Comparison of ENCODE assay signal across 26 cellular contexts in genomic region chr15:72579814-72580213, GRCh38.
"Had no signal": no experiment of that assay in that cellular context is flagged by ENCODE, and none has a peak within 500 bp of the region (broad histone marks: within the 10 kb centered on the region; RNA-seq: fewer than 3 reads in every experiment).

No MANE protein-coding gene starts in this region.

- H3K4me1 ChIP-seq: esophagus squamous epithelium, gastrocnemius medialis, left lung, lower lobe of right lung had no signal

- DNase-seq: dermis blood vessel endothelial cell; dorsolateral prefrontal cortex; effector CD4-positive, alpha-beta T cell; effector memory CD4-positive, alpha-beta T cell; erythroblast; esophagus squamous epithelium; foreskin fibroblast; foreskin melanocyte; gastrocnemius medialis; glutamatergic neuron; head of caudate nucleus; heart right ventricle; hippocampal formation; left cardiac atrium; left lung; left ventricle myocardium superior; lower lobe of right lung; mesenchymal stem cell; midbrain; naive thymus-derived CD4-positive, alpha-beta T cell had no signal

- H3K27me3 ChIP-seq: dorsolateral prefrontal cortex, esophagus squamous epithelium, gastrocnemius medialis, heart right ventricle, left lung had no signal

- H3K27ac ChIP-seq: coronary artery, dorsolateral prefrontal cortex, epithelial cell of prostate, esophagus squamous epithelium, gastrocnemius medialis, heart right ventricle, left lung, lower lobe of right lung had no signal

- H3K4me3 ChIP-seq: coronary artery, dorsolateral prefrontal cortex, esophagus squamous epithelium, gastrocnemius medialis, heart right ventricle, left lung, lower lobe of right lung had no signal

- H3K9me3 ChIP-seq: gastrocnemius medialis had no signal

- ATAC-seq: esophagus mucosa; gastrocnemius medialis; heart right ventricle; left cardiac atrium; left lung; left ventricle myocardium superior; lower lobe of right lung; naive thymus-derived CD4-positive, alpha-beta T cell had no signal

- FAIRE-seq: colon, islet of Langerhans, keratinocyte had no signal
